Comparison of ENCODE assay signal across 9 cellular contexts in the genomic region with DNA sequence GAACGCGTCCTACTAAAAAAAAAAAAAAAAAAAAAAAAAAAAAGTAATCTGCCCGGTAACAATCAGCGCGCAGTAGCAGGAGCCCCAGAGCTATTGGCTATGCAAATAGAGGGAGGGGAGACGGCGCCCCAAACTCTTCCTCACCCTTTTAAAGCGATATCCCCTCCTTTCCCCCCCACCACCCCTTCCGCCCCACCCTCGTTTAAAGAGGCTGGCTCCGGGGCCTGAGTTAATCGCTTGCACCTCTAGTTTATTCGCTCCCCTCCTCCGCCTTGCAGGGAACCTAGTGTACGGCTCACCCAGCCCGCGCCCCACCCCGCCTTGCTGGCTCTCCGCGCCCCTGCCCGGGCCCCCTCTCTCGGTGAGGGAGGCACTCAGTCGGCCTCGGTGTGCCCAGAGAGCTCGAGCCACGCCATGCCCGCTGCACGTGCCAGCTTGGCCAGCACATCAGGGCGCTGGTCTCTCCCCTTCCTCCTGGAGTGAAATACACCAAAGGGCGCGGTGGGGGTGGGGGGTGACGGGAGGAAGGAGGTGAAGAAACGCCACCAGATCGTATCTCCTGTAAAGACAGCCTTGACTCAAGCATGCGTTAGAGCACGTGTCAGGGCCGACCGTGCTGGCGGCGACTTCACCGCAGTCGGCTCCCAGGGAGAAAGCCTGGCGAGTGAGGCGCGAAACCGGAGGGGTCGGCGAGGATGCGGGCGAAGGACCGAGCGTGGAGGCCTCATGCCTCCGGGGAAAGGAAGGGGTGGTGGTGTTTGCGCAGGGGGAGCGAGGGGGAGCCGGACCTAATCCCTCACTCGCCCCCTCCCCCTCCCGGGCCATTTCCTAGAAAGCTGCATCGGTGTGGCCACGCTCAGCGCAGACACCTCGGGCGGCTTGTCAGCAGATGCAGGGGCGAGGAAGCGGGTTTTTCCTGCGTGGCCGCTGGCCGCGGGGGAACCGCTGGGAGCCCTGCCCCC. TPM values are rescaled to one million over a fixed set of nuclear protein-coding genes. Genes with fewer than 3 reads are reported as not detected.
DNase-seq lines count a peak whose midpoint lies in the region; ATAC-seq and TF ChIP-seq lines count a peak whose summit lies in the region.
"Had no signal": no experiment of that assay in that cellular context is flagged by ENCODE, and none has a peak within 500 bp of the region (broad histone marks: within the 10 kb centered on the region; RNA-seq: fewer than 3 reads in every experiment).

No MANE protein-coding gene starts in this region.

- H3K4me1 Mint-ChIP-seq in T-cell = peaks cover 26 to 44% (median 35%) of the 10 kb centered on the region in 3 donors

- H3K36me3 Mint-ChIP-seq in T-cell = peaks cover 12% of the 10 kb centered on the region

- peaks cover 5% of the 10 kb centered on the region; the same call in 1 of the 2 replicates for H3K4me1 ChIP-seq in iPS DF 6.9 (ENCODE audit: control insufficient read depth, insufficient read depth, low read length)
- peaks cover 0 to 51% (median 42%) of the 10 kb centered on the region in 4 donors for H3K4me1 ChIP-seq in sigmoid colon

- H3K4me3 Mint-ChIP-seq in T-cell = peak overlapping the region; percentile 92 to 98 (median 96)

- DNase-seq in NCI-H748 (lab: John Stamatoyannopoulos, UW; ENCODE audit: unreplicated experiment) = peak; percentile 29
- DNase-seq in NCI-H748 treated with DMSO at 0.1 percent for 48 hours (lab: John Stamatoyannopoulos, UW) = no peak
- DNase-seq in T-cell = peak; percentile 77 to 95 (median 89)
- peak in 42 of 58 donors; percentile 39 to 85 (median 62) for DNase-seq in anterior cingulate cortex (lab: John Stamatoyannopoulos, UW)
- no peak for DNase-seq in iPS DF 6.9 (ENCODE audit: low read depth, low spot score)
- peak; percentile 94 for DNase-seq in sigmoid colon
- no peak for DNase-seq in NCI-H187 treated with DMSO at 0.1 percent for 48 hours (lab: John Stamatoyannopoulos, UW)

- H3K4me3 ChIP-seq in iPS DF 6.9 (ENCODE audit: low read length) = peak overlapping the region; percentile 5; the same call in 1 of the 2 replicates
- H3K4me3 ChIP-seq in sigmoid colon = peak overlapping the region; percentile 67 to 94 (median 86)

- no peaks in the 10 kb centered on the region for H3K27me3 Mint-ChIP-seq in T-cell

- CTCF ChIA-PET in T-cell (lab: Charles Lee) = interaction anchor here in 1 of 2 donors (0.6 to 1.4 kb wide), 6 partner anchors 21 to 375 kb away, joined by 3 to 7 read pairs (median 4); no protein-coding TSS in a partner anchor

- H3K27me3 ChIP-seq in iPS DF 6.9 (ENCODE audit: control insufficient read depth, insufficient read depth, low read length) (no peaks in the 10 kb centered on the region; the same call in 1 of the 2 replicates), sigmoid colon (no peaks in the 10 kb centered on the region)

- no peaks in the 10 kb centered on the region for H3K9me3 Mint-ChIP-seq in T-cell

- intact Hi-C loops in sigmoid colon (cut with DNase I) = loop anchor here (2.0 to 10.0 kb wide), 2 partner anchors 399 to 1197 kb away; partner anchors contain the start of genes PARP11 and TSPAN9

- TF ChIP-seq EP300 in sigmoid colon (IDR thresholded peaks at IDR 0.05) = no peak

- TF ChIP-seq CTCF in sigmoid colon (IDR thresholded peaks at IDR 0.05) = no peak

- H3K9me3 ChIP-seq in iPS DF 6.9 (ENCODE audit: control insufficient read depth, insufficient read depth, low read length) (no peaks in the 10 kb centered on the region), sigmoid colon (no peaks in the 10 kb centered on the region)

- TF ChIP-seq POLR2A in sigmoid colon (IDR thresholded peaks at IDR 0.05) = peak in 1 of 2 donors; percentile 3

- H3K27ac ChIP-seq in iPS DF 6.9 (ENCODE audit: low read length) (no peak overlapping the region), sigmoid colon (peak overlapping the region; percentile 93 to 99 (median 95))
- H3K27ac ChIP-seq: C4-2B had no signal

- POLR2A ChIA-PET in T-cell (lab: Charles Lee) = interaction anchor here (0.6 to 1.8 kb wide), 7 partner anchors 34 to 399 kb away, joined by 3 to 11 read pairs (median 4); partner anchors contain the start of gene PARP11 (in 1 of the 2)

- WGBS in iPS DF 6.9 (ENCODE audit: insufficient coverage, insufficient read length) = no CpG with 5 or more reads among the region's 70 CpGs
- 0 to 1% methylated on average over 70 of the region's 70 CpGs for WGBS in sigmoid colon, 2 donors

- H3K36me3 ChIP-seq in iPS DF 6.9 (ENCODE audit: control insufficient read depth, insufficient read depth, low read length) (peaks cover 4% of the 10 kb centered on the region; the same call in 1 of the 2 replicates), sigmoid colon (peaks cover 0 to 9% (median 0%) of the 10 kb centered on the region in 4 donors)

- peak; percentile 61 for ATAC-seq in HG03175 (IDR thresholded peaks at IDR 0.05; ENCODE audit: unreplicated experiment)
- peak; percentile 61 to 69 (median 64) for ATAC-seq in T-cell (replicated peaks in 1 of 4)

- H3K27ac Mint-ChIP-seq in T-cell = peak overlapping the region; percentile 98 to 99

RNA-seq across cellular contexts. Expression of gene CCND2, which starts 1.3 kb away (rescaled TPM):
- total RNA-seq in T-cell = 100 to 1,000 TPM; 148 to 218 (median 172) TPM
- 100 to 1,000 TPM in 3 of 4 donors, 10 to 100 TPM in 1; 98.7 to 178 (median 149) TPM for total RNA-seq in sigmoid colon
- 10 to 100 TPM in 1 of 3 donors, 1 to 10 TPM in 2; 7.8 to 35.0 (median 8.6) TPM for polyA plus RNA-seq in sigmoid colon

RNA-seq across cellular contexts. Expression of gene TIGAR, which starts 48.7 kb away (rescaled TPM):
- total RNA-seq in T-cell (10 to 100 TPM in 1 of 5 donors, 1 to 10 TPM in 4; 6.7 to 11.4 (median 7.5) TPM), sigmoid colon (1 to 10 TPM; 4.4 to 6.0 (median 5.2) TPM)
- polyA plus RNA-seq in sigmoid colon = 10 to 100 TPM in 1 of 3 donors, 1 to 10 TPM in 2; 7.1 to 14.6 (median 7.8) TPM

Comparison
In these comparisons a context has a peak if more than half of its experiments do, and no peak if none do; other contexts are left out.
1. DNase-seq: peak in NCI-H748 (single experiment), T-cell (34 of 34), anterior cingulate cortex (42 of 58) and sigmoid colon (single experiment); none in NCI-H748 treated with DMSO at 0.1 percent for 48 hours (single experiment), iPS DF 6.9 (single experiment) and NCI-H187 treated with DMSO at 0.1 percent for 48 hours (single experiment).